ENCODE assay signal across 1 cellular context in the genomic region with DNA sequence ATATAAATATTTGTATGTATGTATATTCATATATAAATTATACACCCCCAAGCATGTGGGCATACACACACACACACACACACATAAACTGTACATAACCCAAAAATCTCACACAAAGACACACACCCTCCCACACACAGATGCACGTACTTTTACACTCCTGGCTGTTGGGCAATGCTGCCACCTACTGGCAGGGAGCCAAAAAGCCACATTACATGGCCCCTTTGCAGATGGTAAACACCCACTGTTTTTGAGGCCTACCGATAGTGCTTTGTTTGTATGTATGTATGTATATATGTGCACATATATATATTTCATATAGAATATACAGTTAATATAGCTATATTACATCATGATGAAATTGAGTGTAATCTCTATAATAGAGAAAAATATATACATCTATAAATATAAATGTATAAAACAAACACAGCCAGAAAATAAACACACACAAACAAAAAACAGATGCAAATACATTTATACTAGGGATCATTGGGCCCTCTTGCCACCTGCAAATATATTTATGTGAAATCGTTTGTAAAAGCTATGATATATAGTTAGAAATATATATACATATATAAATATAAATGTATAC.
TF ChIP-seq lines count a peak whose summit lies in the region.

No MANE protein-coding gene starts in this region.

TF ChIP-seq in HEK293, 187 proteins besides CTCF, POLR2A, EP300 and RAD21 (continued from another document):
- TF ChIP-seq, protein P1, sequence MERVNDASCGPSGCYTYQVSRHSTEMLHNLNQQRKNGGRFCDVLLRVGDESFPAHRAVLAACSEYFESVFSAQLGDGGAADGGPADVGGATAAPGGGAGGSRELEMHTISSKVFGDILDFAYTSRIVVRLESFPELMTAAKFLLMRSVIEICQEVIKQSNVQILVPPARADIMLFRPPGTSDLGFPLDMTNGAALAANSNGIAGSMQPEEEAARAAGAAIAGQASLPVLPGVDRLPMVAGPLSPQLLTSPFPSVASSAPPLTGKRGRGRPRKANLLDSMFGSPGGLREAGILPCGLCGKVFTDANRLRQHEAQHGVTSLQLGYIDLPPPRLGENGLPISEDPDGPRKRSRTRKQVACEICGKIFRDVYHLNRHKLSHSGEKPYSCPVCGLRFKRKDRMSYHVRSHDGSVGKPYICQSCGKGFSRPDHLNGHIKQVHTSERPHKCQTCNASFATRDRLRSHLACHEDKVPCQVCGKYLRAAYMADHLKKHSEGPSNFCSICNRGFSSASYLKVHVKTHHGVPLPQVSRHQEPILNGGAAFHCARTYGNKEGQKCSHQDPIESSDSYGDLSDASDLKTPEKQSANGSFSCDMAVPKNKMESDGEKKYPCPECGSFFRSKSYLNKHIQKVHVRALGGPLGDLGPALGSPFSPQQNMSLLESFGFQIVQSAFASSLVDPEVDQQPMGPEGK (tag by site-specific recombination; IDR thresholded peaks at IDR 0.05), result 0 out of 2 replicates have a peak, but pooled peaks have one; percentile 29
- TF ChIP-seq ZFHX2 (tag by site-specific recombination; conservative IDR thresholded peaks at IDR 0.05), result peak; percentile 91
- no peak for TF ChIP-seq ZNF302 (tag by site-specific recombination; IDR thresholded peaks at IDR 0.05; ENCODE audit: low read depth)
- TF ChIP-seq ZNF24 (tag by site-specific recombination; IDR thresholded peaks at IDR 0.05), result no peak
- TF ChIP-seq ZFP41 (tag by site-specific recombination; IDR thresholded peaks at IDR 0.05; ENCODE audit: borderline replicate concordance), result no peak
- TF ChIP-seq ZNF140 (tag by site-specific recombination; IDR thresholded peaks at IDR 0.05), result no peak
- TF ChIP-seq, protein P2, sequence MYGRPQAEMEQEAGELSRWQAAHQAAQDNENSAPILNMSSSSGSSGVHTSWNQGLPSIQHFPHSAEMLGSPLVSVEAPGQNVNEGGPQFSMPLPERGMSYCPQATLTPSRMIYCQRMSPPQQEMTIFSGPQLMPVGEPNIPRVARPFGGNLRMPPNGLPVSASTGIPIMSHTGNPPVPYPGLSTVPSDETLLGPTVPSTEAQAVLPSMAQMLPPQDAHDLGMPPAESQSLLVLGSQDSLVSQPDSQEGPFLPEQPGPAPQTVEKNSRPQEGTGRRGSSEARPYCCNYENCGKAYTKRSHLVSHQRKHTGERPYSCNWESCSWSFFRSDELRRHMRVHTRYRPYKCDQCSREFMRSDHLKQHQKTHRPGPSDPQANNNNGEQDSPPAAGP (tag by site-specific recombination; IDR thresholded peaks at IDR 0.05), result no peak
- TF ChIP-seq ZNF23 (tag by site-specific recombination; IDR thresholded peaks at IDR 0.05; ENCODE audit: borderline replicate concordance), result no peak
- TF ChIP-seq ZXDB (tag by site-specific recombination; IDR thresholded peaks at IDR 0.05), result no peak
- no peak for TF ChIP-seq ZNF664 (tag by site-specific recombination; IDR thresholded peaks at IDR 0.05)
- no peak for TF ChIP-seq ZNF155 (tag by site-specific recombination; IDR thresholded peaks at IDR 0.05)
- no peak for TF ChIP-seq HOXC10 (CRISPR knock-in tag; IDR thresholded peaks at IDR 0.05)
- TF ChIP-seq ZNF521 (tag by site-specific recombination; IDR thresholded peaks at IDR 0.05), result no peak
- TF ChIP-seq, protein P3, sequence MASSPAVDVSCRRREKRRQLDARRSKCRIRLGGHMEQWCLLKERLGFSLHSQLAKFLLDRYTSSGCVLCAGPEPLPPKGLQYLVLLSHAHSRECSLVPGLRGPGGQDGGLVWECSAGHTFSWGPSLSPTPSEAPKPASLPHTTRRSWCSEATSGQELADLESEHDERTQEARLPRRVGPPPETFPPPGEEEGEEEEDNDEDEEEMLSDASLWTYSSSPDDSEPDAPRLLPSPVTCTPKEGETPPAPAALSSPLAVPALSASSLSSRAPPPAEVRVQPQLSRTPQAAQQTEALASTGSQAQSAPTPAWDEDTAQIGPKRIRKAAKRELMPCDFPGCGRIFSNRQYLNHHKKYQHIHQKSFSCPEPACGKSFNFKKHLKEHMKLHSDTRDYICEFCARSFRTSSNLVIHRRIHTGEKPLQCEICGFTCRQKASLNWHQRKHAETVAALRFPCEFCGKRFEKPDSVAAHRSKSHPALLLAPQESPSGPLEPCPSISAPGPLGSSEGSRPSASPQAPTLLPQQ (tag by site-specific recombination; IDR thresholded peaks at IDR 0.05), result 0 out of 2 replicates have a peak, but pooled peaks have one; percentile 34
- no peak for TF ChIP-seq ZNF529 (tag by site-specific recombination; IDR thresholded peaks at IDR 0.05; ENCODE audit: insufficient replicate concordance)
- 0 out of 2 replicates have a peak, but pooled peaks have one; percentile 24 for TF ChIP-seq ZFP69B (tag by site-specific recombination; IDR thresholded peaks at IDR 0.05)
- no peak for TF ChIP-seq ZNF16 (tag by site-specific recombination; IDR thresholded peaks at IDR 0.05; ENCODE audit: low read depth)
- no peak for TF ChIP-seq GLI2 (tag by site-specific recombination; IDR thresholded peaks at IDR 0.05; ENCODE audit: borderline replicate concordance, low read depth)
- TF ChIP-seq MEIS1 (CRISPR knock-in tag; IDR thresholded peaks at IDR 0.05; ENCODE audit: borderline replicate concordance), result no peak
- peak; percentile 58; the same call in 1 of the 2 replicates for TF ChIP-seq ZNF2 (tag by site-specific recombination; IDR thresholded peaks at IDR 0.05)
- no peak for TF ChIP-seq ZNF433 (tag by site-specific recombination; IDR thresholded peaks at IDR 0.05; ENCODE audit: low read depth)
- peak; percentile 100 for TF ChIP-seq ZNF654 (tag by site-specific recombination; IDR thresholded peaks at IDR 0.05; ENCODE audit: low read depth)
- TF ChIP-seq EGR2 (tag by site-specific recombination; IDR thresholded peaks at IDR 0.05; ENCODE audit: low read depth), result peak; percentile 90
- TF ChIP-seq ZNF157 (tag by site-specific recombination; IDR thresholded peaks at IDR 0.05), result no peak
- no peak for TF ChIP-seq ZNF623 (tag by site-specific recombination; IDR thresholded peaks at IDR 0.05)
- TF ChIP-seq ZNF202 (tag by site-specific recombination; IDR thresholded peaks at IDR 0.05; ENCODE audit: borderline replicate concordance), result no peak
- TF ChIP-seq ZNF677 (tag by site-specific recombination; IDR thresholded peaks at IDR 0.05), result no peak
- TF ChIP-seq ZSCAN30 (tag by site-specific recombination; IDR thresholded peaks at IDR 0.05), result peak; percentile 68; the same call in 1 of the 2 replicates
- no peak for TF ChIP-seq RBAK (tag by site-specific recombination; IDR thresholded peaks at IDR 0.05)
- TF ChIP-seq, protein P4, sequence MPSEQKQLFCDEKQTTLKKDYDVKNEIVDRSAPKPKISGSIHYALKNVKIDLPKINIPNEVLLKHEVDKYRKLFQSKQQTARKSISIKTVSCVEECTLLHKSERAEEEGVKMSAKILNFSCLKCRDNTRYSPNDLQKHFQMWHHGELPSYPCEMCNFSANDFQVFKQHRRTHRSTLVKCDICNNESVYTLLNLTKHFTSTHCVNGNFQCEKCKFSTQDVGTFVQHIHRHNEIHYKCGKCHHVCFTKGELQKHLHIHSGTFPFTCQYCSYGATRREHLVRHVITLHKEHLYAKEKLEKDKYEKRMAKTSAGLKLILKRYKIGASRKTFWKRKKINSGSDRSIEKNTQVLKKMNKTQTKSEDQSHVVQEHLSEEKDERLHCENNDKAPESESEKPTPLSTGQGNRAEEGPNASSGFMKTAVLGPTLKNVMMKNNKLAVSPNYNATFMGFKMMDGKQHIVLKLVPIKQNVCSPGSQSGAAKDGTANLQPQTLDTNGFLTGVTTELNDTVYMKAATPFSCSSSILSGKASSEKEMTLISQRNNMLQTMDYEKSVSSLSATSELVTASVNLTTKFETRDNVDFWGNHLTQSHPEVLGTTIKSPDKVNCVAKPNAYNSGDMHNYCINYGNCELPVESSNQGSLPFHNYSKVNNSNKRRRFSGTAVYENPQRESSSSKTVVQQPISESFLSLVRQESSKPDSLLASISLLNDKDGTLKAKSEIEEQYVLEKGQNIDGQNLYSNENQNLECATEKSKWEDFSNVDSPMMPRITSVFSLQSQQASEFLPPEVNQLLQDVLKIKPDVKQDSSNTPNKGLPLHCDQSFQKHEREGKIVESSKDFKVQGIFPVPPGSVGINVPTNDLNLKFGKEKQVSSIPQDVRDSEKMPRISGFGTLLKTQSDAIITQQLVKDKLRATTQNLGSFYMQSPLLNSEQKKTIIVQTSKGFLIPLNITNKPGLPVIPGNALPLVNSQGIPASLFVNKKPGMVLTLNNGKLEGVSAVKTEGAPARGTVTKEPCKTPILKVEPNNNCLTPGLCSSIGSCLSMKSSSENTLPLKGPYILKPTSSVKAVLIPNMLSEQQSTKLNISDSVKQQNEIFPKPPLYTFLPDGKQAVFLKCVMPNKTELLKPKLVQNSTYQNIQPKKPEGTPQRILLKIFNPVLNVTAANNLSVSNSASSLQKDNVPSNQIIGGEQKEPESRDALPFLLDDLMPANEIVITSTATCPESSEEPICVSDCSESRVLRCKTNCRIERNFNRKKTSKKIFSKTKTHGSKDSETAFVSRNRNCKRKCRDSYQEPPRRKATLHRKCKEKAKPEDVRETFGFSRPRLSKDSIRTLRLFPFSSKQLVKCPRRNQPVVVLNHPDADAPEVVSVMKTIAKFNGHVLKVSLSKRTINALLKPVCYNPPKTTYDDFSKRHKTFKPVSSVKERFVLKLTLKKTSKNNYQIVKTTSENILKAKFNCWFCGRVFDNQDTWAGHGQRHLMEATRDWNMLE (tag by site-specific recombination; conservative IDR thresholded peaks at IDR 0.05; ENCODE audit: low read depth), result no peak
- TF ChIP-seq ZNF341 (tag by site-specific recombination; IDR thresholded peaks at IDR 0.05; ENCODE audit: low read depth), result no peak
- TF ChIP-seq ZNF701 (tag by site-specific recombination; IDR thresholded peaks at IDR 0.05), result no peak
- TF ChIP-seq, protein P5, sequence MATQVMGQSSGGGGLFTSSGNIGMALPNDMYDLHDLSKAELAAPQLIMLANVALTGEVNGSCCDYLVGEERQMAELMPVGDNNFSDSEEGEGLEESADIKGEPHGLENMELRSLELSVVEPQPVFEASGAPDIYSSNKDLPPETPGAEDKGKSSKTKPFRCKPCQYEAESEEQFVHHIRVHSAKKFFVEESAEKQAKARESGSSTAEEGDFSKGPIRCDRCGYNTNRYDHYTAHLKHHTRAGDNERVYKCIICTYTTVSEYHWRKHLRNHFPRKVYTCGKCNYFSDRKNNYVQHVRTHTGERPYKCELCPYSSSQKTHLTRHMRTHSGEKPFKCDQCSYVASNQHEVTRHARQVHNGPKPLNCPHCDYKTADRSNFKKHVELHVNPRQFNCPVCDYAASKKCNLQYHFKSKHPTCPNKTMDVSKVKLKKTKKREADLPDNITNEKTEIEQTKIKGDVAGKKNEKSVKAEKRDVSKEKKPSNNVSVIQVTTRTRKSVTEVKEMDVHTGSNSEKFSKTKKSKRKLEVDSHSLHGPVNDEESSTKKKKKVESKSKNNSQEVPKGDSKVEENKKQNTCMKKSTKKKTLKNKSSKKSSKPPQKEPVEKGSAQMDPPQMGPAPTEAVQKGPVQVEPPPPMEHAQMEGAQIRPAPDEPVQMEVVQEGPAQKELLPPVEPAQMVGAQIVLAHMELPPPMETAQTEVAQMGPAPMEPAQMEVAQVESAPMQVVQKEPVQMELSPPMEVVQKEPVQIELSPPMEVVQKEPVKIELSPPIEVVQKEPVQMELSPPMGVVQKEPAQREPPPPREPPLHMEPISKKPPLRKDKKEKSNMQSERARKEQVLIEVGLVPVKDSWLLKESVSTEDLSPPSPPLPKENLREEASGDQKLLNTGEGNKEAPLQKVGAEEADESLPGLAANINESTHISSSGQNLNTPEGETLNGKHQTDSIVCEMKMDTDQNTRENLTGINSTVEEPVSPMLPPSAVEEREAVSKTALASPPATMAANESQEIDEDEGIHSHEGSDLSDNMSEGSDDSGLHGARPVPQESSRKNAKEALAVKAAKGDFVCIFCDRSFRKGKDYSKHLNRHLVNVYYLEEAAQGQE (tag by site-specific recombination; IDR thresholded peaks at IDR 0.05), result no peak
- TF ChIP-seq ZBTB7A (tag by site-specific recombination; IDR thresholded peaks at IDR 0.05; ENCODE audit: low read depth), result no peak
- TF ChIP-seq, protein P6, sequence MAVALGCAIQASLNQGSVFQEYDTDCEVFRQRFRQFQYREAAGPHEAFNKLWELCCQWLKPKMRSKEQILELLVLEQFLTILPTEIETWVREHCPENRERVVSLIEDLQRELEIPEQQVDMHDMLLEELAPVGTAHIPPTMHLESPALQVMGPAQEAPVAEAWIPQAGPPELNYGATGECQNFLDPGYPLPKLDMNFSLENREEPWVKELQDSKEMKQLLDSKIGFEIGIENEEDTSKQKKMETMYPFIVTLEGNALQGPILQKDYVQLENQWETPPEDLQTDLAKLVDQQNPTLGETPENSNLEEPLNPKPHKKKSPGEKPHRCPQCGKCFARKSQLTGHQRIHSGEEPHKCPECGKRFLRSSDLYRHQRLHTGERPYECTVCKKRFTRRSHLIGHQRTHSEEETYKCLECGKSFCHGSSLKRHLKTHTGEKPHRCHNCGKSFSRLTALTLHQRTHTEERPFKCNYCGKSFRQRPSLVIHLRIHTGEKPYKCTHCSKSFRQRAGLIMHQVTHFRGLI (tag by site-specific recombination; IDR thresholded peaks at IDR 0.05), result no peak
- TF ChIP-seq ZEB2 (tag by site-specific recombination; IDR thresholded peaks at IDR 0.05), result no peak
